Comparison of ENCODE assay signal across 24 cellular contexts in genomic region chr5:22669345-22669744, GRCh38.
DNase-seq lines count a peak whose midpoint lies in the region; ATAC-seq, FAIRE-seq and TF ChIP-seq lines count a peak whose summit lies in the region.
"Had no signal": no experiment of that assay in that cellular context is flagged by ENCODE, and none has a peak within 500 bp of the region (broad histone marks: within the 10 kb centered on the region; RNA-seq: fewer than 3 reads in every experiment).

No MANE protein-coding gene starts in this region.

- ATAC-seq in GM18870 (IDR thresholded peaks at IDR 0.05; ENCODE audit: unreplicated experiment) = peak; percentile 46
- peak; percentile 54 for ATAC-seq in GM12878
- no peak for ATAC-seq in GM18907 (IDR thresholded peaks at IDR 0.05; ENCODE audit: unreplicated experiment)
- ATAC-seq in GM21390 (IDR thresholded peaks at IDR 0.05; ENCODE audit: unreplicated experiment) = no peak
- ATAC-seq in GM19324 (IDR thresholded peaks at IDR 0.05; ENCODE audit: low FRiP score, unreplicated experiment) = no peak
- ATAC-seq: T-helper 17 cell had no signal

- POLR2A ChIA-PET in GM12878 (lab: Charles Lee) = no interaction called here

- in situ Hi-C loops in GM12878 (cut with MboI) = no loop called here

- SMC1A ChIA-PET in GM12878 (lab: Charles Lee; ENCODE audit: uncharacterized antibody, unreplicated experiment) = no interaction called here

- no peak for TF ChIP-seq RAD21 in GM12878 (IDR thresholded peaks at IDR 0.05; ENCODE audit: insufficient read depth, low read depth, low read length)

- no peaks in the 10 kb centered on the region for H4K20me1 ChIP-seq in GM12878 (ENCODE audit: control insufficient read depth, insufficient read depth)

- no peak for TF ChIP-seq POLR2A in GM12878 (IDR thresholded peaks at IDR 0.05; ENCODE audit: low read depth, low read length)

- H2AFZ ChIP-seq in GM12878 (ENCODE audit: control insufficient read depth, low read depth, low read length) = no peak overlapping the region

- H3K79me2 ChIP-seq in GM12878 (ENCODE audit: control insufficient read depth, insufficient read depth, low read length) = no peaks in the 10 kb centered on the region

- no peaks in the 10 kb centered on the region for H3K9me3 ChIP-seq in GM12878 (replicated peaks; ENCODE audit: control insufficient read depth, insufficient read depth, low read length)
- H3K9me3 ChIP-seq: SK-N-SH had no signal

- no peaks in the 10 kb centered on the region for H3K4me1 ChIP-seq in GM12878 (ENCODE audit: control insufficient read depth, insufficient read depth, low read length)

- H3K36me3 ChIP-seq in GM12878 (ENCODE audit: control insufficient read depth in 2 of 2, insufficient read depth in 2 of 2, low read length in 1 of 2) = no peaks in the 10 kb centered on the region

- 10% methylated on average over 4 of the region's 4 CpGs for WGBS in GM12878 (ENCODE audit: insufficient coverage, insufficient replicate concordance, low lambda C conversion rate, missing lambda C conversion rate)

- H3K27me3 ChIP-seq in GM12878 (replicated peaks in 1 of 2; ENCODE audit: control insufficient read depth in 2 of 2, insufficient read depth in 2 of 2, low read length in 1 of 2) = no peaks in the 10 kb centered on the region

- no peak for FAIRE-seq in GM12878 (lab: Jason Lieb, UNC)
- FAIRE-seq: H54, RCC 7860 had no signal

- no peak overlapping the region for H3K4me3 ChIP-seq in GM12878

- H3K9ac ChIP-seq in GM12878 (ENCODE audit: control insufficient read depth, insufficient read depth, low read length) = no peak overlapping the region
- H3K9ac ChIP-seq: SK-N-SH had no signal

- TF ChIP-seq EP300 in GM12878 (IDR thresholded peaks at IDR 0.05; ENCODE audit: borderline replicate concordance in 1 of 2, control insufficient read depth in 1 of 2, low read depth in 2 of 2, low read length in 2 of 2) = no peak

- DNase-seq in HT1080 (ENCODE audit: low read depth) (peak; percentile 3), NCI-H69 (lab: John Stamatoyannopoulos, UW) (peak; percentile 28), GM12878 (ENCODE audit: low read depth, low spot score) (no peak), HCEC 1CT (no peak)
- DNase-seq: 8988T, ACHN, Calu3, DMS153, DND-41, Kasumi-1, NCI-H1105 treated with DMSO at 0.1 percent for 48 hours, NCI-H146, NCI-H1930, NCI-H2107, NCI-H524 treated with DMSO at 0.1 percent for 48 hours, NCI-H82, SK-N-SH, T-helper 17 cell had no signal

- no peak overlapping the region for H3K4me2 ChIP-seq in GM12878 (ENCODE audit: control insufficient read depth, insufficient read depth)
- H3K4me2 ChIP-seq: SK-N-SH had no signal

- intact Hi-C loops in GM12878 (cut with micrococcal nuclease; ENCODE audit: unreplicated experiment) = no loop called here

- no peak overlapping the region for H3K27ac ChIP-seq in GM12878 (ENCODE audit: control insufficient read depth, insufficient read depth)

- BruUV-seq in GM12878 (replicated peaks; lab: Mats Ljungman, UMichigan) = no TSS peak

- RAD21 ChIA-PET in GM12878 (lab: Charles Lee; ENCODE audit: unreplicated experiment) = no interaction called here

- CTCF ChIA-PET in GM12878 (lab: Yijun Ruan, JAX) = no interaction called here

- no peak for TF ChIP-seq CTCF in GM12878 (IDR thresholded peaks at IDR 0.05 in 2 of 3, conservative IDR thresholded peaks at IDR 0.05 in 1 of 3; ENCODE audit: control insufficient read depth in 2 of 3, extremely low read depth in 1 of 3, insufficient read depth in 1 of 3, low read depth in 3 of 3, low read length in 3 of 3)

TF ChIP-seq in GM12878, 131 proteins besides CTCF, POLR2A, EP300 and RAD21:
- TF ChIP-seq HDGF (IDR thresholded peaks at IDR 0.05) (no peak), ETV6 (conservative IDR thresholded peaks at IDR 0.05 in 1 of 2, IDR thresholded peaks at IDR 0.05 in 1 of 2; ENCODE audit: borderline replicate concordance in 1 of 2, low read depth in 1 of 2) (no peak), YY1 (IDR thresholded peaks at IDR 0.05; ENCODE audit: low read depth, low read length) (no peak), ZNF274 (IDR thresholded peaks at IDR 0.05; ENCODE audit: insufficient read depth, insufficient read length) (no peak), JUND (IDR thresholded peaks at IDR 0.05; ENCODE audit: low read depth, low read length) (no peak), SMARCA5 (IDR thresholded peaks at IDR 0.05) (no peak), IRF3 (IDR thresholded peaks at IDR 0.05) (no peak), ELK1 (IDR thresholded peaks at IDR 0.05; ENCODE audit: low read depth, low read length) (no peak), ZNF687 (IDR thresholded peaks at IDR 0.05) (no peak)

Comparison
In these comparisons a context has a peak if more than half of its experiments do, and no peak if none do; other contexts are left out.
1. ATAC-seq: peak in GM18870 (single experiment) and GM12878 (single experiment); none in GM18907 (single experiment), GM21390 (single experiment) and GM19324 (single experiment).
2. DNase-seq: peak in HT1080 (single experiment) and NCI-H69 (single experiment); none in GM12878 (single experiment) and HCEC 1CT (single experiment).